Comparison of ENCODE assay signal across 1 cellular context in the genomic region with DNA sequence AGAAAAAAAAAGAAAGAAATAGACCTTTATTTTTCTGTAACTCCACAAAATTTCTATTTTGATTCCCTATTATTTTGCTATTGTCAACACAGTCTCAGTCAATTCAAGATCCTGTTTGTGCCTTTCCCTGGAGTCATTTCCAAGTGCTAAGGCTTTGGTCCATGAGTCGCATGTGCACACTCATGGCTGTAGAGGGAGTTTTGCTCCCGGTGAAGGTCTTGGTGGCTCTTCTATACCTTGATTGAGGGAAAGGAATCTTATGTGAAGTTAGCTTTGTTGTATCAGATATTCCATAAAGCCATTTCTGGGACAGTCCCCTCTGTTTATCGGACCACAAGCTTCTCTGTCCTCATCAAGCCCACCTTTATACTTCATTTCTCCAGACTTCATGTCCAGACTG.
TF ChIP-seq lines count a peak whose summit lies in the region.

No MANE protein-coding gene starts in this region.

TF ChIP-seq in GM23338, 12 proteins besides CTCF, POLR2A, EP300 and RAD21 (continued from another document):
- TF ChIP-seq, protein P1, sequence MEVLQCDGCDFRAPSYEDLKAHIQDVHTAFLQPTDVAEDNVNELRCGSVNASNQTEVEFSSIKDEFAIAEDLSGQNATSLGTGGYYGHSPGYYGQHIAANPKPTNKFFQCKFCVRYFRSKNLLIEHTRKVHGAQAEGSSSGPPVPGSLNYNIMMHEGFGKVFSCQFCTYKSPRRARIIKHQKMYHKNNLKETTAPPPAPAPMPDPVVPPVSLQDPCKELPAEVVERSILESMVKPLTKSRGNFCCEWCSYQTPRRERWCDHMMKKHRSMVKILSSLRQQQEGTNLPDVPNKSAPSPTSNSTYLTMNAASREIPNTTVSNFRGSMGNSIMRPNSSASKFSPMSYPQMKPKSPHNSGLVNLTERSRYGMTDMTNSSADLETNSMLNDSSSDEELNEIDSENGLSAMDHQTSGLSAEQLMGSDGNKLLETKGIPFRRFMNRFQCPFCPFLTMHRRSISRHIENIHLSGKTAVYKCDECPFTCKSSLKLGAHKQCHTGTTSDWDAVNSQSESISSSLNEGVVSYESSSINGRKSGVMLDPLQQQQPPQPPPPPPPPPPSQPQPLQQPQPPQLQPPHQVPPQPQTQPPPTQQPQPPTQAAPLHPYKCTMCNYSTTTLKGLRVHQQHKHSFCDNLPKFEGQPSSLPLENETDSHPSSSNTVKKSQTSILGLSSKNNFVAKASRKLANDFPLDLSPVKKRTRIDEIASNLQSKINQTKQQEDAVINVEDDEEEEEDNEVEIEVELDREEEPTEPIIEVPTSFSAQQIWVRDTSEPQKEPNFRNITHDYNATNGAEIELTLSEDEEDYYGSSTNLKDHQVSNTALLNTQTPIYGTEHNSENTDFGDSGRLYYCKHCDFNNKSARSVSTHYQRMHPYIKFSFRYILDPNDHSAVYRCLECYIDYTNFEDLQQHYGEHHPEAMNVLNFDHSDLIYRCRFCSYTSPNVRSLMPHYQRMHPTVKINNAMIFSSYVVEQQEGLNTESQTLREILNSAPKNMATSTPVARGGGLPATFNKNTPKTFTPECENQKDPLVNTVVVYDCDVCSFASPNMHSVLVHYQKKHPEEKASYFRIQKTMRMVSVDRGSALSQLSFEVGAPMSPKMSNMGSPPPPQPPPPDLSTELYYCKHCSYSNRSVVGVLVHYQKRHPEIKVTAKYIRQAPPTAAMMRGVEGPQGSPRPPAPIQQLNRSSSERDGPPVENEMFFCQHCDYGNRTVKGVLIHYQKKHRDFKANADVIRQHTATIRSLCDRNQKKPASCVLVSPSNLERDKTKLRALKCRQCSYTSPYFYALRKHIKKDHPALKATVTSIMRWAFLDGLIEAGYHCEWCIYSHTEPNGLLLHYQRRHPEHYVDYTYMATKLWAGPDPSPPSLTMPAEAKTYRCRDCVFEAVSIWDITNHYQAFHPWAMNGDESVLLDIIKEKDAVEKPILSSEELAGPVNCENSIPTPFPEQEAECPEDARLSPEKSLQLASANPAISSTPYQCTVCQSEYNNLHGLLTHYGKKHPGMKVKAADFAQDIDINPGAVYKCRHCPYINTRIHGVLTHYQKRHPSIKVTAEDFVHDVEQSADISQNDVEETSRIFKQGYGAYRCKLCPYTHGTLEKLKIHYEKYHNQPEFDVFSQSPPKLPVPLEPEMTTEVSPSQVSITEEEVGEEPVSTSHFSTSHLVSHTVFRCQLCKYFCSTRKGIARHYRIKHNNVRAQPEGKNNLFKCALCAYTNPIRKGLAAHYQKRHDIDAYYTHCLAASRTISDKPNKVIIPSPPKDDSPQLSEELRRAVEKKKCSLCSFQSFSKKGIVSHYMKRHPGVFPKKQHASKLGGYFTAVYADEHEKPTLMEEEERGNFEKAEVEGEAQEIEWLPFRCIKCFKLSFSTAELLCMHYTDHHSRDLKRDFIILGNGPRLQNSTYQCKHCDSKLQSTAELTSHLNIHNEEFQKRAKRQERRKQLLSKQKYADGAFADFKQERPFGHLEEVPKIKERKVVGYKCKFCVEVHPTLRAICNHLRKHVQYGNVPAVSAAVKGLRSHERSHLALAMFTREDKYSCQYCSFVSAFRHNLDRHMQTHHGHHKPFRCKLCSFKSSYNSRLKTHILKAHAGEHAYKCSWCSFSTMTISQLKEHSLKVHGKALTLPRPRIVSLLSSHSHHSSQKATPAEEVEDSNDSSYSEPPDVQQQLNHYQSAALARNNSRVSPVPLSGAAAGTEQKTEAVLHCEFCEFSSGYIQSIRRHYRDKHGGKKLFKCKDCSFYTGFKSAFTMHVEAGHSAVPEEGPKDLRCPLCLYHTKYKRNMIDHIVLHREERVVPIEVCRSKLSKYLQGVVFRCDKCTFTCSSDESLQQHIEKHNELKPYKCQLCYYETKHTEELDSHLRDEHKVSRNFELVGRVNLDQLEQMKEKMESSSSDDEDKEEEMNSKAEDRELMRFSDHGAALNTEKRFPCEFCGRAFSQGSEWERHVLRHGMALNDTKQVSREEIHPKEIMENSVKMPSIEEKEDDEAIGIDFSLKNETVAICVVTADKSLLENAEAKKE (CRISPR knock-in tag; IDR thresholded peaks at IDR 0.05): no peak
- no peak for TF ChIP-seq CREB1 (CRISPR knock-in tag; IDR thresholded peaks at IDR 0.05; ENCODE audit: low read depth)
